Comparison of ENCODE assay signal across 1 cellular context in genomic region chr21:46096997-46097825, GRCh38.
TF ChIP-seq lines count a peak whose summit lies in the region.

No MANE protein-coding gene starts in this region.

TF ChIP-seq in K562, 482 proteins besides CTCF, POLR2A, EP300 and RAD21 (continued from another document):
- TF ChIP-seq PCBP1 (IDR thresholded peaks at IDR 0.05; ENCODE audit: low read depth, low read length, poor library complexity, severe bottlenecking): peak; percentile 86
- TF ChIP-seq BRF2 (IDR thresholded peaks at IDR 0.05; ENCODE audit: borderline replicate concordance, insufficient read depth, insufficient read length): no peak
- TF ChIP-seq COPS2 (conservative IDR thresholded peaks at IDR 0.05): no peak
- TF ChIP-seq CHCHD3 (CRISPR knock-in tag; IDR thresholded peaks at IDR 0.05): no peak
- TF ChIP-seq ID3 (CRISPR knock-in tag; IDR thresholded peaks at IDR 0.05): no peak
- no peak for TF ChIP-seq ID3 (tag; IDR thresholded peaks at IDR 0.05)
- TF ChIP-seq ZNF717 (CRISPR knock-in tag; IDR thresholded peaks at IDR 0.05): no peak
